In genomic region chr2:110980613-110981062, GRCh38 we compare ENCODE assay signal across 1 cellular context.
TF ChIP-seq lines count a peak whose summit lies in the region.

No MANE protein-coding gene starts in this region.

TF ChIP-seq in GM23338, 12 proteins besides CTCF, POLR2A, EP300 and RAD21 (continued from another document):
- no peak for TF ChIP-seq ZNF462 (CRISPR knock-in tag; IDR thresholded peaks at IDR 0.05)
- TF ChIP-seq ZNF331 (CRISPR knock-in tag; IDR thresholded peaks at IDR 0.05; ENCODE audit: low read depth) = no peak
- no peak for TF ChIP-seq ETS1 (IDR thresholded peaks at IDR 0.05)
- no peak for TF ChIP-seq EZH2 (IDR thresholded peaks at IDR 0.05; ENCODE audit: low read depth, unreplicated experiment)
- TF ChIP-seq NANOG (IDR thresholded peaks at IDR 0.05; ENCODE audit: borderline replicate concordance) = no peak
- TF ChIP-seq CREB1 (CRISPR knock-in tag; IDR thresholded peaks at IDR 0.05; ENCODE audit: low read depth) = no peak
- TF ChIP-seq ZNF114 (CRISPR knock-in tag; IDR thresholded peaks at IDR 0.05) = no peak
- TF ChIP-seq EZH2phosphoT487 (IDR thresholded peaks at IDR 0.05; ENCODE audit: unreplicated experiment) = no peak
- TF ChIP-seq POLR2AphosphoS5 (IDR thresholded peaks at IDR 0.05; ENCODE audit: low read depth) = no peak
- TF ChIP-seq STAT1 (IDR thresholded peaks at IDR 0.05; ENCODE audit: unreplicated experiment) = no peak
- TF ChIP-seq JUNB (IDR thresholded peaks at IDR 0.05; ENCODE audit: unreplicated experiment) = no peak
